ENCODE assay signal across 17 cellular contexts in genomic region chr11:70462818-70463477, GRCh38.
A peak's percentile ranks its signal among the peaks of the same experiment; 100 is the strongest.
DNase-seq lines count a peak whose midpoint lies in the region; ATAC-seq, FAIRE-seq and TF ChIP-seq lines count a peak whose summit lies in the region.
"Had no signal": no experiment of that assay in that cellular context is flagged by ENCODE, and none has a peak within 500 bp of the region (broad histone marks: within the 10 kb centered on the region; RNA-seq: fewer than 3 reads in every experiment).

No MANE protein-coding gene starts in this region.

- H3K27me3 ChIP-seq in HepG2 (ENCODE audit: control insufficient read depth in 1 of 2, insufficient read depth in 2 of 2, low read length in 2 of 2) (peaks cover 0 to 15% of the 10 kb centered on the region in 2 experiments; a peak in 1 of 5 replicates), right lobe of liver (no peaks in the 10 kb centered on the region), GM12878 (replicated peaks in 1 of 2; ENCODE audit: control insufficient read depth in 2 of 2, insufficient read depth in 2 of 2, low read length in 1 of 2) (no peaks in the 10 kb centered on the region), testis (no peaks in the 10 kb centered on the region)
- H3K27me3 ChIP-seq: SJCRH30 had no signal

- intact Hi-C loops in HepG2 (cut with micrococcal nuclease; ENCODE audit: unreplicated experiment) (no loop called here), right lobe of liver (cut with DNase I) (loop anchor here in 1 of 2 donors (10.0 kb wide), 1 partner anchor 302 kb away; no protein-coding TSS in a partner anchor), GM12878 (cut with micrococcal nuclease; ENCODE audit: unreplicated experiment) (loop anchor here (10.0 kb wide), 1 partner anchor 188 kb away; the partner anchor contains the start of gene PPFIA1), testis (cut with DNase I; ENCODE audit: low total_unique reads) (loop anchor here (10.0 kb wide), 1 partner anchor 292 kb away; no protein-coding TSS in a partner anchor)

- H2AFZ ChIP-seq in HepG2 (ENCODE audit: low read length) (no peak overlapping the region), GM12878 (ENCODE audit: control insufficient read depth, low read depth, low read length) (no peak overlapping the region)

- WGBS in HepG2 (ENCODE audit: low lambda C conversion rate) = 71% methylated on average over 11 of the region's 12 CpGs
- WGBS in right lobe of liver (ENCODE audit: insufficient coverage, low coverage, low lambda C conversion rate, missing lambda C conversion rate) = 78% methylated on average over 3 of the region's 12 CpGs
- 77% methylated on average over 12 of the region's 12 CpGs for WGBS in GM12878 (ENCODE audit: insufficient coverage, insufficient replicate concordance, low lambda C conversion rate, missing lambda C conversion rate)
- 72 to 76% methylated on average over 7 to 12 of the region's 12 CpGs for WGBS in testis, 2 donors

- SMC1A ChIA-PET in GM12878 (lab: Charles Lee; ENCODE audit: uncharacterized antibody, unreplicated experiment) = no interaction called here

- RAD21 ChIA-PET in GM12878 (lab: Charles Lee; ENCODE audit: unreplicated experiment) = no interaction called here

- H3K4me3 ChIP-seq in HepG2 (replicated peaks in 1 of 3; ENCODE audit: insufficient read depth in 1 of 3, low read depth in 2 of 3, low read length in 3 of 3) (no peak overlapping the region), right lobe of liver (no peak overlapping the region), HEK293 (ENCODE audit: low read depth, low read length) (no peak overlapping the region), GM12878 (no peak overlapping the region), testis (peak overlapping the region; percentile 37 to 47)
- H3K4me3 ChIP-seq: HAP-1, SJCRH30 had no signal

- H3K36me3 ChIP-seq in HepG2 (replicated peaks in 1 of 2; ENCODE audit: control insufficient read depth in 1 of 2, insufficient read depth in 2 of 2, low read length in 2 of 2) = no peaks in the 10 kb centered on the region
- H3K36me3 ChIP-seq in right lobe of liver = no peaks in the 10 kb centered on the region
- H3K36me3 ChIP-seq in HEK293 (ENCODE audit: control insufficient read depth in 2 of 2, insufficient read depth in 1 of 2, low read length in 2 of 2) = no peaks in the 10 kb centered on the region
- H3K36me3 ChIP-seq in GM12878 (ENCODE audit: control insufficient read depth in 2 of 2, insufficient read depth in 2 of 2, low read length in 1 of 2) = no peaks in the 10 kb centered on the region
- H3K36me3 ChIP-seq in testis (ENCODE audit: low read depth, missing control alignments) = no peaks in the 10 kb centered on the region
- H3K36me3 ChIP-seq: HAP-1, SJCRH30 had no signal

- in situ Hi-C loops in HepG2 (cut with HindIII; ENCODE audit: extremely low pct_ligation_motif_present, low pct_unique_long_range_greater_than_20kb) = loop anchor here (25.0 kb wide), 1 partner anchor 949 kb away; no protein-coding TSS in a partner anchor
- in situ Hi-C loops in GM12878 (cut with MboI) = no loop called here

- H3K79me2 ChIP-seq in HepG2 (ENCODE audit: insufficient read depth, low read length) (no peaks in the 10 kb centered on the region), GM12878 (ENCODE audit: control insufficient read depth, insufficient read depth, low read length) (no peaks in the 10 kb centered on the region)

- H4K20me1 ChIP-seq in HepG2 (ENCODE audit: insufficient read depth, low read length) (no peaks in the 10 kb centered on the region), GM12878 (ENCODE audit: control insufficient read depth, insufficient read depth) (no peaks in the 10 kb centered on the region)

- CTCF ChIA-PET in HepG2 (lab: Yijun Ruan, JAX; ENCODE audit: low intra/inter-chr PET ratio, low total read pairs) (no interaction called here), HEK293 (lab: Yijun Ruan, JAX) (interaction anchor here (0.5 to 0.8 kb wide), 2 partner anchors 242 to 334 kb away, joined by 3 read pairs; no protein-coding TSS in a partner anchor), GM12878 (lab: Yijun Ruan, JAX) (interaction anchor here (2.3 kb wide), 1 partner anchor 8 kb away, joined by 5 read pairs; no protein-coding TSS in a partner anchor)

- H3K27ac ChIP-seq in HepG2 (ENCODE audit: extremely low read length, insufficient read depth, low read length) (no peak overlapping the region), right lobe of liver (no peak overlapping the region), HEK293 (ENCODE audit: extremely low read depth, low read depth, low read length) (no peak overlapping the region), GM12878 (ENCODE audit: control insufficient read depth, insufficient read depth) (no peak overlapping the region), testis (no peak overlapping the region)
- H3K27ac ChIP-seq: C4-2B, SJCRH30 had no signal

- H3K9ac ChIP-seq in HepG2 (ENCODE audit: insufficient read depth, low read depth, low read length) (no peak overlapping the region), GM12878 (ENCODE audit: control insufficient read depth, insufficient read depth, low read length) (no peak overlapping the region)

- POLR2A ChIA-PET in HepG2 (lab: Yijun Ruan, JAX) (no interaction called here), HEK293 (lab: Yijun Ruan, JAX) (no interaction called here), GM12878 (lab: Charles Lee) (no interaction called here)

- BruUV-seq in HepG2 (replicated peaks; lab: Mats Ljungman, UMichigan) = no TSS peak
- no TSS peak for BruUV-seq in GM12878 (replicated peaks; lab: Mats Ljungman, UMichigan)

- ATAC-seq in HepG2 (no peak), right lobe of liver (no peak), GM12878 (no peak), HG02759 (IDR thresholded peaks at IDR 0.05; ENCODE audit: unreplicated experiment) (no peak)

- TF ChIP-seq EP300 in HepG2 (IDR thresholded peaks at IDR 0.05; ENCODE audit: low read depth in 2 of 2, low read length in 2 of 2) (no peak), HepG2 (CRISPR knock-in tag; IDR thresholded peaks at IDR 0.05; ENCODE audit: borderline replicate concordance) (no peak), GM12878 (IDR thresholded peaks at IDR 0.05; ENCODE audit: borderline replicate concordance in 1 of 2, control insufficient read depth in 1 of 2, low read depth in 2 of 2, low read length in 2 of 2) (no peak)

- TF ChIP-seq POLR2A in HepG2 (IDR thresholded peaks at IDR 0.05; ENCODE audit: insufficient read depth in 1 of 2, low read depth in 2 of 2, low read length in 2 of 2) = no peak
- TF ChIP-seq POLR2A in right lobe of liver (IDR thresholded peaks at IDR 0.05) = no peak
- no peak for TF ChIP-seq POLR2A in GM12878 (IDR thresholded peaks at IDR 0.05; ENCODE audit: low read depth, low read length)
- no peak for TF ChIP-seq POLR2A in testis (IDR thresholded peaks at IDR 0.05)

- no peak for DNase-seq in HepG2 (ENCODE audit: low spot score)
- DNase-seq in right lobe of liver = no peak
- no peak for DNase-seq in GM12878 (ENCODE audit: low read depth, low spot score)
- DNase-seq in testis = peak; percentile 86
- DNase-seq in DMS79 treated with DMSO at 0.1 percent for 48 hours (lab: John Stamatoyannopoulos, UW) = no peak
- no peak for DNase-seq in NCI-H82 (lab: John Stamatoyannopoulos, UW)
- DNase-seq: NCI-H1048, NCI-H146, NCI-H2081 treated with DMSO at 0.1 percent for 48 hours, NCI-H226, NCI-H526, SJCRH30 had no signal

- FAIRE-seq in HepG2 (lab: Jason Lieb, UNC) (no peak), GM12878 (lab: Jason Lieb, UNC) (no peak)
- FAIRE-seq: GM18507 had no signal

- no peaks in the 10 kb centered on the region for H3K9me3 ChIP-seq in HepG2 (ENCODE audit: low read length)
- H3K9me3 ChIP-seq in right lobe of liver = no peaks in the 10 kb centered on the region
- no peaks in the 10 kb centered on the region for H3K9me3 ChIP-seq in HEK293 (ENCODE audit: control insufficient read depth, insufficient read depth, low read depth, low read length)
- H3K9me3 ChIP-seq in GM12878 (replicated peaks; ENCODE audit: control insufficient read depth, insufficient read depth, low read length) = no peaks in the 10 kb centered on the region; the same call in 2 of the 3 replicates
- no peaks in the 10 kb centered on the region for H3K9me3 ChIP-seq in testis
- H3K9me3 ChIP-seq: HAP-1, SJCRH30 had no signal

- TF ChIP-seq CTCF in HepG2 (CRISPR knock-in tag; IDR thresholded peaks at IDR 0.05) = no peak
- TF ChIP-seq CTCF in right lobe of liver (IDR thresholded peaks at IDR 0.05) = no peak
- TF ChIP-seq CTCF in HEK293 (tag by site-specific recombination; IDR thresholded peaks at IDR 0.05) = no peak
- TF ChIP-seq CTCF in GM12878 (IDR thresholded peaks at IDR 0.05 in 2 of 3, conservative IDR thresholded peaks at IDR 0.05 in 1 of 3; ENCODE audit: control insufficient read depth in 2 of 3, extremely low read depth in 1 of 3, insufficient read depth in 1 of 3, low read depth in 3 of 3, low read length in 3 of 3) = no peak
- no peak for TF ChIP-seq CTCF in testis (IDR thresholded peaks at IDR 0.05)

- H3K4me1 ChIP-seq in HepG2 (ENCODE audit: insufficient read depth, low read length) (no peaks in the 10 kb centered on the region), right lobe of liver (no peaks in the 10 kb centered on the region), HEK293 (ENCODE audit: control insufficient read depth, insufficient read depth, low read length) (no peaks in the 10 kb centered on the region), GM12878 (ENCODE audit: control insufficient read depth, insufficient read depth, low read length) (peaks cover 26% of the 10 kb centered on the region), testis (no peaks in the 10 kb centered on the region)
- H3K4me1 ChIP-seq: HAP-1 had no signal

- TF ChIP-seq RAD21 in HepG2 (CRISPR knock-in tag; IDR thresholded peaks at IDR 0.05) = no peak
- TF ChIP-seq RAD21 in GM12878 (IDR thresholded peaks at IDR 0.05; ENCODE audit: insufficient read depth, low read depth, low read length) = no peak

- no peak overlapping the region for H3K4me2 ChIP-seq in HepG2 (ENCODE audit: low read depth, low read length)
- H3K4me2 ChIP-seq in GM12878 (ENCODE audit: control insufficient read depth, insufficient read depth) = no peak overlapping the region

TF ChIP-seq in HepG2, 621 proteins besides CTCF, POLR2A, EP300 and RAD21 (continues in another document):
- TF ChIP-seq SAP130 (CRISPR knock-in tag; IDR thresholded peaks at IDR 0.05; ENCODE audit: low read depth) (no peak), SPEN (CRISPR knock-in tag; IDR thresholded peaks at IDR 0.05; ENCODE audit: low read depth) (no peak), CHCHD3 (CRISPR knock-in tag; IDR thresholded peaks at IDR 0.05) (no peak), NFYB (CRISPR knock-in tag; IDR thresholded peaks at IDR 0.05) (peak; percentile 58)

TF ChIP-seq in HEK293, 187 proteins besides CTCF, POLR2A, EP300 and RAD21:
- peak; percentile 81; the same call in 1 of the 2 replicates for TF ChIP-seq ZNF37A (tag by site-specific recombination; IDR thresholded peaks at IDR 0.05)
- TF ChIP-seq ZFHX2 (tag by site-specific recombination; conservative IDR thresholded peaks at IDR 0.05) = no peak
- no peak for TF ChIP-seq ZNF530 (tag by site-specific recombination; IDR thresholded peaks at IDR 0.05; ENCODE audit: low read depth)

Comparison
In these comparisons a context has a peak if more than half of its experiments do, and no peak if none do; other contexts are left out.
1. H3K4me3 ChIP-seq: peak in testis (2 of 2); none in HepG2 (0 of 3), right lobe of liver (0 of 3), HEK293 (single experiment) and GM12878 (single experiment).